ENCODE assay signal across 1 cellular context in genomic region chr16:31456988-31457360, GRCh38.
TF ChIP-seq lines count a peak whose summit lies in the region.

No MANE protein-coding gene starts in this region.

TF ChIP-seq in HEK293, 187 proteins besides CTCF, POLR2A, EP300 and RAD21 (continued from another document):
- no peak for TF ChIP-seq KLF17 (tag by site-specific recombination; IDR thresholded peaks at IDR 0.05)
